Comparison of ENCODE assay signal across 38 cellular contexts in genomic region chr17:69275751-69276150, GRCh38. TPM values are rescaled to one million over a fixed set of nuclear protein-coding genes. Genes with fewer than 3 reads are reported as not detected.
"Had no signal": no experiment of that assay in that cellular context is flagged by ENCODE, and none has a peak within 500 bp of the region (broad histone marks: within the 10 kb centered on the region; RNA-seq: fewer than 3 reads in every experiment).

No MANE protein-coding gene starts in this region.

- H3K4me3 Mint-ChIP-seq: activated naive CD4-positive, alpha-beta T cell treated with anti-CD3 and anti-CD28 coated beads for 36 hours; activated naive CD4-positive, alpha-beta T cell treated with anti-CD3 and anti-CD28 coated beads, Interleukin-2, amount 10 ng/mL, durations not matched to agents 7 days and 5 days; activated naive CD4-positive, alpha-beta T cell treated with anti-CD3 and anti-CD28 coated beads, Interleukin-2, amount 50 U/mL, for 24 hours; activated naive CD8-positive, alpha-beta T cell; activated naive CD8-positive, alpha-beta T cell treated with anti-CD3 and anti-CD28 coated beads for 36 hours; activated naive CD8-positive, alpha-beta T cell treated with anti-CD3 and anti-CD28 coated beads, Interleukin-2, amount 10 ng/mL, durations not matched to agents 7 days and 5 days; activated naive CD8-positive, alpha-beta T cell treated with anti-CD3 and anti-CD28 coated beads, Interleukin-2, amount 50 U/mL, for 24 hours; activated T-cell treated with anti-CD3 and anti-CD28 coated beads, Interleukin-2, amount 50 U/mL, for 24 hours; activated T-cell treated with anti-CD3 and anti-CD28 coated beads, Interleukin-2, amount 50 U/mL, for 4 hours; activated T-cell treated with anti-CD3 and anti-CD28 coated beads, Interleukin-2, amount 50 U/mL, for 72 hours; activated T-helper 1 cell treated with anti-CD3 and anti-CD28 coated beads, Interleukin-12 subunit alpha, Interleukin-12 subunit beta, Interleukin-2, Interleukin-4 antibody, amounts not matched to agents 30 ng/mL and 10 ng/mL and 1 ng/mL, durations not matched to agents 14 hours and 24 hours and 36 hours; activated T-helper 17 cell treated with anti-CD3 and anti-CD28 coated beads, Interleukin-2, amount 50 U/mL, for 72 hours; brain; central memory CD8-positive, alpha-beta T cell had no signal

- H3K9me3 Mint-ChIP-seq: activated naive CD4-positive, alpha-beta T cell treated with anti-CD3 and anti-CD28 coated beads, Interleukin-2, amount 50 U/mL, for 24 hours; activated naive CD4-positive, alpha-beta T cell treated with anti-CD3 and anti-CD28 coated beads, Interleukin-2, amount 50 U/mL, for 72 hours; activated naive CD8-positive, alpha-beta T cell treated with anti-CD3 and anti-CD28 coated beads, Interleukin-2, amount 50 U/mL, for 24 hours; activated T-cell treated with anti-CD3 and anti-CD28 coated beads, Interleukin-2, amount 50 U/mL, for 24 hours; activated T-cell treated with anti-CD3 and anti-CD28 coated beads, Interleukin-2, amount 50 U/mL, for 4 hours; activated T-cell treated with anti-CD3 and anti-CD28 coated beads, Interleukin-2, amount 50 U/mL, for 72 hours; activated T-helper 1 cell treated with anti-CD3 and anti-CD28 coated beads, Interleukin-12 subunit alpha, Interleukin-12 subunit beta, Interleukin-2, Interleukin-4 antibody, amounts not matched to agents 30 ng/mL and 10 ng/mL and 1 ng/mL, durations not matched to agents 14 hours and 24 hours and 36 hours; activated T-helper 17 cell treated with anti-CD3 and anti-CD28 coated beads, Interleukin-2, amount 50 U/mL, for 72 hours; activated T-helper 2 cell treated with anti-CD3 and anti-CD28 coated beads, Interferon-gamma antibody, Interleukin-2, Interleukin-4, amounts not matched to agents 10 μg/mL and 5 μg/mL and 100 μg/mL, durations not matched to agents 14 hours and 24 hours and 36 hours; central memory CD8-positive, alpha-beta T cell had no signal

- H3K27me3 ChIP-seq: adrenal gland, ascending aorta, body of pancreas, brain microvascular endothelial cell, breast epithelium, cardiac muscle cell had no signal

- H3K4me3 ChIP-seq: adrenal gland, ascending aorta, body of pancreas, breast epithelium, cardiac muscle cell had no signal

- DNase-seq: activated effector memory CD4-positive, alpha-beta T cell treated with anti-CD3 and anti-CD28 coated beads, Interleukin-2, amount 50 U/mL, for 16 hours; activated effector memory CD4-positive, alpha-beta T cell treated with Interleukin-2 at 50 U/mL for 16 hours; activated gamma-delta T cell; activated gamma-delta T cell treated with Interleukin-2 at 50 U/mL for 16 hours; activated naive CD4-positive, alpha-beta T cell; activated naive CD4-positive, alpha-beta T cell treated with anti-CD3 and anti-CD28 coated beads for 36 hours; activated naive CD4-positive, alpha-beta T cell treated with anti-CD3 and anti-CD28 coated beads, Interleukin-2, amount 10 ng/mL, durations not matched to agents 7 days and 5 days; activated naive CD4-positive, alpha-beta T cell treated with anti-CD3 and anti-CD28 coated beads, Interleukin-2, amount 50 U/mL, for 16 hours; activated naive CD4-positive, alpha-beta T cell treated with Interleukin-2 at 50 U/mL for 16 hours; activated naive CD8-positive, alpha-beta T cell treated with anti-CD3 and anti-CD28 coated beads for 36 hours; activated naive CD8-positive, alpha-beta T cell treated with anti-CD3 and anti-CD28 coated beads, Interleukin-2, amount 10 ng/mL, durations not matched to agents 7 days and 5 days; activated naive CD8-positive, alpha-beta T cell treated with anti-CD3 and anti-CD28 coated beads, Interleukin-2, amount 50 U/mL, for 24 hours; activated T-cell treated with anti-CD3 and anti-CD28 coated beads, Interleukin-2, amount 50 U/mL, for 1 hour; activated T-cell treated with anti-CD3 and anti-CD28 coated beads, Interleukin-2, amount 50 U/mL, for 24 hours; activated T-cell treated with anti-CD3 and anti-CD28 coated beads, Interleukin-2, amount 50 U/mL, for 4 hours; activated T-cell treated with anti-CD3 and anti-CD28 coated beads, Interleukin-2, amount 50 U/mL, for 48 hours; activated T-cell treated with anti-CD3 and anti-CD28 coated beads, Interleukin-2, amount 50 U/mL, for 72 hours; adrenal gland; amniotic stem cell; amygdala; anterior cingulate cortex; aorta; body of pancreas; brain microvascular endothelial cell; caudate nucleus; central memory CD4-positive, alpha-beta T cell; cerebellar nuclear complex had no signal

- H3K9me3 ChIP-seq: adrenal gland, ascending aorta, body of pancreas, breast epithelium had no signal

- H3K27me3 Mint-ChIP-seq: activated naive CD4-positive, alpha-beta T cell treated with anti-CD3 and anti-CD28 coated beads, Interleukin-2, amount 10 ng/mL, durations not matched to agents 7 days and 5 days; activated naive CD4-positive, alpha-beta T cell treated with anti-CD3 and anti-CD28 coated beads, Interleukin-2, amount 50 U/mL, for 24 hours; activated naive CD8-positive, alpha-beta T cell; activated naive CD8-positive, alpha-beta T cell treated with anti-CD3 and anti-CD28 coated beads for 36 hours; activated naive CD8-positive, alpha-beta T cell treated with anti-CD3 and anti-CD28 coated beads, Interleukin-2, amount 10 ng/mL, durations not matched to agents 7 days and 5 days; activated naive CD8-positive, alpha-beta T cell treated with anti-CD3 and anti-CD28 coated beads, Interleukin-2, amount 50 U/mL, for 24 hours; activated T-cell treated with anti-CD3 and anti-CD28 coated beads, Interleukin-2, amount 50 U/mL, for 24 hours; activated T-helper 17 cell treated with anti-CD3 and anti-CD28 coated beads, Interleukin-2, amount 50 U/mL, for 72 hours; brain; central memory CD8-positive, alpha-beta T cell had no signal

- H3K36me3 ChIP-seq: adrenal gland, brain microvascular endothelial cell, breast epithelium, cardiac muscle cell had no signal

- H3K4me1 Mint-ChIP-seq: activated naive CD4-positive, alpha-beta T cell treated with anti-CD3 and anti-CD28 coated beads, Interleukin-2, amount 10 ng/mL, durations not matched to agents 7 days and 5 days; activated naive CD4-positive, alpha-beta T cell treated with anti-CD3 and anti-CD28 coated beads, Interleukin-2, amount 50 U/mL, for 24 hours; activated naive CD8-positive, alpha-beta T cell treated with anti-CD3 and anti-CD28 coated beads for 36 hours; activated naive CD8-positive, alpha-beta T cell treated with anti-CD3 and anti-CD28 coated beads, Interleukin-2, amount 10 ng/mL, durations not matched to agents 7 days and 5 days; activated naive CD8-positive, alpha-beta T cell treated with anti-CD3 and anti-CD28 coated beads, Interleukin-2, amount 50 U/mL, for 24 hours; activated T-helper 17 cell treated with anti-CD3 and anti-CD28 coated beads, Interleukin-2, amount 50 U/mL, for 72 hours; brain; central memory CD8-positive, alpha-beta T cell had no signal

- H3K27ac ChIP-seq: adrenal gland, ascending aorta, body of pancreas, brain microvascular endothelial cell, breast epithelium, cardiac muscle cell had no signal

- H3K27ac Mint-ChIP-seq: activated naive CD4-positive, alpha-beta T cell treated with anti-CD3 and anti-CD28 coated beads for 36 hours; activated naive CD4-positive, alpha-beta T cell treated with anti-CD3 and anti-CD28 coated beads, Interleukin-2, amount 10 ng/mL, durations not matched to agents 7 days and 5 days; activated naive CD4-positive, alpha-beta T cell treated with anti-CD3 and anti-CD28 coated beads, Interleukin-2, amount 50 U/mL, for 24 hours; activated naive CD4-positive, alpha-beta T cell treated with anti-CD3 and anti-CD28 coated beads, Interleukin-2, amount 50 U/mL, for 72 hours; activated naive CD8-positive, alpha-beta T cell; activated naive CD8-positive, alpha-beta T cell treated with anti-CD3 and anti-CD28 coated beads for 36 hours; activated naive CD8-positive, alpha-beta T cell treated with anti-CD3 and anti-CD28 coated beads, Interleukin-2, amount 10 ng/mL, durations not matched to agents 7 days and 5 days; activated naive CD8-positive, alpha-beta T cell treated with anti-CD3 and anti-CD28 coated beads, Interleukin-2, amount 50 U/mL, for 24 hours; activated T-cell treated with anti-CD3 and anti-CD28 coated beads, Interleukin-2, amount 50 U/mL, for 24 hours; activated T-cell treated with anti-CD3 and anti-CD28 coated beads, Interleukin-2, amount 50 U/mL, for 72 hours; activated T-helper 1 cell treated with anti-CD3 and anti-CD28 coated beads, Interleukin-12 subunit alpha, Interleukin-12 subunit beta, Interleukin-2, Interleukin-4 antibody, amounts not matched to agents 30 ng/mL and 10 ng/mL and 1 ng/mL, durations not matched to agents 14 hours and 24 hours and 36 hours; activated T-helper 17 cell treated with anti-CD3 and anti-CD28 coated beads, Interleukin-2, amount 50 U/mL, for 72 hours; activated T-helper 2 cell treated with anti-CD3 and anti-CD28 coated beads, Interferon-gamma antibody, Interleukin-2, Interleukin-4, amounts not matched to agents 10 μg/mL and 5 μg/mL and 100 μg/mL, durations not matched to agents 14 hours and 24 hours and 36 hours; brain had no signal

- H3K4me1 ChIP-seq: adrenal gland, ascending aorta, body of pancreas, breast epithelium had no signal

- ATAC-seq: activated naive CD4-positive, alpha-beta T cell treated with anti-CD3 and anti-CD28 coated beads, Interleukin-2, amount 50 U/mL, for 72 hours; activated naive CD8-positive, alpha-beta T cell treated with anti-CD3 and anti-CD28 coated beads, Interleukin-2, amount 50 U/mL, for 24 hours; activated T-cell treated with anti-CD3 and anti-CD28 coated beads, Interleukin-2, amount 50 U/mL, for 4 hours; activated T-cell treated with anti-CD3 and anti-CD28 coated beads, Interleukin-2, amount 50 U/mL, for 72 hours; activated T-helper 17 cell treated with anti-CD3 and anti-CD28 coated beads, Interleukin-2, amount 50 U/mL, for 72 hours; body of pancreas had no signal

RNA-seq across cellular contexts. Expression of gene ABCA10, which starts 47.1 kb away (rescaled TPM):
- total RNA-seq: cardiac muscle cell had no signal
- polyA plus RNA-seq: cardiac muscle cell had no signal
